8 cellular contexts compared by ENCODE assay signal in genomic region chr19:18194208-18194530, GRCh38. TPM values are rescaled to one million over a fixed set of nuclear protein-coding genes. Genes with fewer than 3 reads are reported as not detected.
A peak's percentile ranks its signal among the peaks of the same experiment; 100 is the strongest.
DNase-seq lines count a peak whose midpoint lies in the region; ATAC-seq and TF ChIP-seq lines count a peak whose summit lies in the region.

No MANE protein-coding gene starts in this region.

- H3K36me3 Mint-ChIP-seq in activated CD8-positive, alpha-beta memory T cell treated with anti-CD3 and anti-CD28 coated beads, Interleukin-2, amount 10 ng/mL, durations not matched to agents 7 days and 5 days: peaks cover 7% of the 10 kb centered on the region
- H3K36me3 Mint-ChIP-seq in activated T-helper 17 cell treated with anti-CD3 and anti-CD28 coated beads, Interleukin-2, amount 50 U/mL, for 72 hours (ENCODE audit: low read depth): peaks cover 25% of the 10 kb centered on the region

- TF ChIP-seq POLR2A in suprapubic skin (IDR thresholded peaks at IDR 0.05): no peak

- CTCF ChIA-PET in activated CD8-positive, alpha-beta memory T cell treated with anti-CD3 and anti-CD28 coated beads, Interleukin-2, amount 10 ng/mL, durations not matched to agents 7 days and 5 days (lab: Charles Lee): interaction anchor here (0.5 to 4.7 kb wide), 6 partner anchors 10 to 149 kb away, joined by 3 to 50 read pairs (median 6); partner anchors contain the start of genes IFI30 and RAB3A

- no peak for DNase-seq in activated CD8-positive, alpha-beta memory T cell treated with anti-CD3 and anti-CD28 coated beads, Interleukin-2, amount 10 ng/mL, durations not matched to agents 7 days and 5 days
- DNase-seq in activated CD8-positive, alpha-beta memory T cell treated with anti-CD3 and anti-CD28 coated beads, Interleukin-2, amount 50 U/mL, for 4 hours: no peak
- DNase-seq in suprapubic skin (ENCODE audit: low spot score in 2 of 2): no peak
- no peak for DNase-seq in GM20000 (ENCODE audit: low spot score)

- no peaks in the 10 kb centered on the region for H3K9me3 Mint-ChIP-seq in activated CD8-positive, alpha-beta memory T cell treated with anti-CD3 and anti-CD28 coated beads, Interleukin-2, amount 10 ng/mL, durations not matched to agents 7 days and 5 days (ENCODE audit: low read depth)
- H3K9me3 Mint-ChIP-seq in activated T-helper 17 cell treated with anti-CD3 and anti-CD28 coated beads, Interleukin-2, amount 50 U/mL, for 72 hours: no peaks in the 10 kb centered on the region

- 61% methylated on average over 8 of the region's 8 CpGs for WGBS in suprapubic skin

- peak overlapping the region; percentile 82 for H3K4me3 Mint-ChIP-seq in activated CD8-positive, alpha-beta memory T cell treated with anti-CD3 and anti-CD28 coated beads, Interleukin-2, amount 10 ng/mL, durations not matched to agents 7 days and 5 days
- H3K4me3 Mint-ChIP-seq in activated T-helper 17 cell treated with anti-CD3 and anti-CD28 coated beads, Interleukin-2, amount 50 U/mL, for 72 hours: peak overlapping the region; percentile 86

- H3K27me3 Mint-ChIP-seq in activated CD8-positive, alpha-beta memory T cell treated with anti-CD3 and anti-CD28 coated beads, Interleukin-2, amount 10 ng/mL, durations not matched to agents 7 days and 5 days: peaks cover 3% of the 10 kb centered on the region
- H3K27me3 Mint-ChIP-seq in activated T-helper 17 cell treated with anti-CD3 and anti-CD28 coated beads, Interleukin-2, amount 50 U/mL, for 72 hours: no peaks in the 10 kb centered on the region

- peak overlapping the region; percentile 93 for H3K27ac Mint-ChIP-seq in activated CD8-positive, alpha-beta memory T cell treated with anti-CD3 and anti-CD28 coated beads, Interleukin-2, amount 10 ng/mL, durations not matched to agents 7 days and 5 days
- H3K27ac Mint-ChIP-seq in activated T-helper 17 cell treated with anti-CD3 and anti-CD28 coated beads, Interleukin-2, amount 50 U/mL, for 72 hours: peak overlapping the region; percentile 28

- no peak for ATAC-seq in activated CD8-positive, alpha-beta memory T cell treated with anti-CD3 and anti-CD28 coated beads, Interleukin-2, amount 10 ng/mL, durations not matched to agents 7 days and 5 days
- ATAC-seq in activated T-helper 17 cell treated with anti-CD3 and anti-CD28 coated beads, Interleukin-2, amount 50 U/mL, for 72 hours (replicated peaks): no peak
- ATAC-seq in GM21529 (IDR thresholded peaks at IDR 0.05; ENCODE audit: unreplicated experiment): no peak
- ATAC-seq in HG03108 (IDR thresholded peaks at IDR 0.05; ENCODE audit: unreplicated experiment): no peak

- H3K9me3 ChIP-seq in iPS-18c (ENCODE audit: control insufficient read depth, insufficient read depth, low read length): no peaks in the 10 kb centered on the region
- H3K9me3 ChIP-seq in suprapubic skin: no peaks in the 10 kb centered on the region

- no peak for TF ChIP-seq EP300 in suprapubic skin (IDR thresholded peaks at IDR 0.05)

- TF ChIP-seq CTCF in suprapubic skin (IDR thresholded peaks at IDR 0.05) (no peak), GM20000 (IDR thresholded peaks at IDR 0.05; ENCODE audit: extremely low read depth, missing control alignments) (no peak)

- H3K4me3 ChIP-seq in iPS-18c (ENCODE audit: insufficient read depth, low read depth, low read length): peak overlapping the region; percentile 87
- peak overlapping the region; percentile 88 for H3K4me3 ChIP-seq in suprapubic skin

- H3K27ac ChIP-seq in suprapubic skin: no peak overlapping the region

- no peaks in the 10 kb centered on the region for H3K27me3 ChIP-seq in suprapubic skin

- H3K4me1 ChIP-seq in suprapubic skin: peaks cover 26% of the 10 kb centered on the region

- peaks cover 28% of the 10 kb centered on the region for H3K4me1 Mint-ChIP-seq in activated CD8-positive, alpha-beta memory T cell treated with anti-CD3 and anti-CD28 coated beads, Interleukin-2, amount 10 ng/mL, durations not matched to agents 7 days and 5 days
- H3K4me1 Mint-ChIP-seq in activated T-helper 17 cell treated with anti-CD3 and anti-CD28 coated beads, Interleukin-2, amount 50 U/mL, for 72 hours: peaks cover 8% of the 10 kb centered on the region

- peaks cover 30% of the 10 kb centered on the region for H3K36me3 ChIP-seq in suprapubic skin

RNA-seq across cellular contexts. Expression of gene MPV17L2, which starts 1.2 kb away (rescaled TPM):
- total RNA-seq in activated CD8-positive, alpha-beta memory T cell treated with anti-CD3 and anti-CD28 coated beads, Interleukin-2, amount 10 ng/mL, durations not matched to agents 7 days and 5 days: 10 to 100 TPM in 1 of 2 experiments, 1 to 10 TPM in 1; 8.2 to 12.9 TPM
- total RNA-seq in activated T-helper 17 cell treated with anti-CD3 and anti-CD28 coated beads, Interleukin-2, amount 50 U/mL, for 72 hours: 10 to 100 TPM in 1 of 2 donors, 1 to 10 TPM in 1; 4.2 to 12.0 TPM
- total RNA-seq in suprapubic skin: 10 to 100 TPM in 3 of 4 donors, 1 to 10 TPM in 1; 4.8 to 27.2 (median 14.7) TPM

RNA-seq across cellular contexts. Expression of gene RAB3A, which starts 9.7 kb away (rescaled TPM):
- total RNA-seq in activated CD8-positive, alpha-beta memory T cell treated with anti-CD3 and anti-CD28 coated beads, Interleukin-2, amount 10 ng/mL, durations not matched to agents 7 days and 5 days: 1 to 10 TPM; 3.5 to 3.7 TPM
- 1 to 10 TPM; 7.2 to 9.5 TPM for total RNA-seq in activated T-helper 17 cell treated with anti-CD3 and anti-CD28 coated beads, Interleukin-2, amount 50 U/mL, for 72 hours
- 1 to 10 TPM; 1.9 to 5.3 (median 1.9) TPM for total RNA-seq in suprapubic skin

RNA-seq across cellular contexts. Expression of gene IFI30, which starts 20.6 kb away (rescaled TPM):
- 10 to 100 TPM; 57.1 to 66.2 TPM for total RNA-seq in activated CD8-positive, alpha-beta memory T cell treated with anti-CD3 and anti-CD28 coated beads, Interleukin-2, amount 10 ng/mL, durations not matched to agents 7 days and 5 days
- 10 to 100 TPM; 51.7 to 81.1 TPM for total RNA-seq in activated T-helper 17 cell treated with anti-CD3 and anti-CD28 coated beads, Interleukin-2, amount 50 U/mL, for 72 hours
- 10 to 100 TPM; 13.4 to 37.2 (median 35.1) TPM for total RNA-seq in suprapubic skin

RNA-seq across cellular contexts. Expression of gene PDE4C, which starts 32.1 kb away (rescaled TPM):
- total RNA-seq in activated CD8-positive, alpha-beta memory T cell treated with anti-CD3 and anti-CD28 coated beads, Interleukin-2, amount 10 ng/mL, durations not matched to agents 7 days and 5 days: under 1 TPM; 0.14 to 0.23 TPM
- 1 to 10 TPM in 1 of 2 donors, under 1 TPM in 1; 0.95 to 1.4 TPM for total RNA-seq in activated T-helper 17 cell treated with anti-CD3 and anti-CD28 coated beads, Interleukin-2, amount 50 U/mL, for 72 hours
- 1 to 10 TPM in 1 of 4 donors, under 1 TPM in 1, not detected in 2; 0.47 to 2.0 TPM for total RNA-seq in suprapubic skin

RNA-seq across cellular contexts. Expression of gene PIK3R2, which starts 41.2 kb away (rescaled TPM):
- 10 to 100 TPM in 1 of 2 experiments, 1 to 10 TPM in 1; 8.0 to 11.2 TPM for total RNA-seq in activated CD8-positive, alpha-beta memory T cell treated with anti-CD3 and anti-CD28 coated beads, Interleukin-2, amount 10 ng/mL, durations not matched to agents 7 days and 5 days
- total RNA-seq in activated T-helper 17 cell treated with anti-CD3 and anti-CD28 coated beads, Interleukin-2, amount 50 U/mL, for 72 hours: 10 to 100 TPM; 13.0 to 21.8 TPM
- total RNA-seq in suprapubic skin: 10 to 100 TPM; 14.1 to 25.9 (median 19.5) TPM
